Comparison of ENCODE assay signal across 1 cellular context in the genomic region with DNA sequence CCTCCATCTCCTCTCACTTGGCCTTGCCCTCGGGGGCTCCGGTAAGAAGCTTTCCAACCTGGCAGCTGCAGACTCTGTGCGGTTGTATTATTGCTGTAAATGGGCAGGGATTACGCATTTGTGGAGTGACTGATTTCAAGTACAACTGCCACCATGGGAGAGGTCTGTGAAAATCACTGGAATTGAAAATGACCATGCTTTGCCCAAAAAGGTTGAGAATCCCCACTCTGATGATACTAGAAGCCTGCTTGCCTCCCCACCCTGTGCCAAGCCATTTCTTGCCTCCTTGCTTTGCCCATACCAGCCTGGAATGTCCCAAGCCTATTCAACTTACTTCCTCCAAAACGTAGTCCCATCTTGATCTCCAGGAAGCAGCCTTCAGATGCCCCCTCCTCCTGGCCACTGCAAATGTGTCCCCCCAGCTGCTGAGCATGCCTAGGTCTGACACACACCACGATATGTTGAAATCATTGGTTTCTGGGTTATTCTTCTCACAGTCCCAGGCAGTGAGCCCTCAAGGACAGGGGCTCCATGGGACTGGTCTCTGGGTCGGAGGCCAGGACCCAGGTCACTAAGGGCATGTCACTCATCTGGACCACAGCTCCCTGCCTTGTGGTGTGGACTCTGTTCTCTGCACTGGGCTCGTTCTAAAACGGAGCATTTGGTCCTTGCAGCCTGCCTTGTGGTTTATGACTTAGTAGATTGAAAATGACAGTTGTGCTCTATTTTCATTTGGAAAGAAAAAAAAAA.
TF ChIP-seq lines count a peak whose summit lies in the region.

No MANE protein-coding gene starts in this region.

TF ChIP-seq in HepG2, 621 proteins besides CTCF, POLR2A, EP300 and RAD21 (continues in another document):
- TF ChIP-seq, protein P1, sequence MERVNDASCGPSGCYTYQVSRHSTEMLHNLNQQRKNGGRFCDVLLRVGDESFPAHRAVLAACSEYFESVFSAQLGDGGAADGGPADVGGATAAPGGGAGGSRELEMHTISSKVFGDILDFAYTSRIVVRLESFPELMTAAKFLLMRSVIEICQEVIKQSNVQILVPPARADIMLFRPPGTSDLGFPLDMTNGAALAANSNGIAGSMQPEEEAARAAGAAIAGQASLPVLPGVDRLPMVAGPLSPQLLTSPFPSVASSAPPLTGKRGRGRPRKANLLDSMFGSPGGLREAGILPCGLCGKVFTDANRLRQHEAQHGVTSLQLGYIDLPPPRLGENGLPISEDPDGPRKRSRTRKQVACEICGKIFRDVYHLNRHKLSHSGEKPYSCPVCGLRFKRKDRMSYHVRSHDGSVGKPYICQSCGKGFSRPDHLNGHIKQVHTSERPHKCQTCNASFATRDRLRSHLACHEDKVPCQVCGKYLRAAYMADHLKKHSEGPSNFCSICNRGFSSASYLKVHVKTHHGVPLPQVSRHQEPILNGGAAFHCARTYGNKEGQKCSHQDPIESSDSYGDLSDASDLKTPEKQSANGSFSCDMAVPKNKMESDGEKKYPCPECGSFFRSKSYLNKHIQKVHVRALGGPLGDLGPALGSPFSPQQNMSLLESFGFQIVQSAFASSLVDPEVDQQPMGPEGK (CRISPR knock-in tag; IDR thresholded peaks at IDR 0.05), result peak; percentile 44
- TF ChIP-seq PAX8 (CRISPR knock-in tag; IDR thresholded peaks at IDR 0.05; ENCODE audit: borderline replicate concordance) (no peak), ZNF121 (CRISPR knock-in tag; IDR thresholded peaks at IDR 0.05) (0 out of 2 replicates have a peak, but pooled peaks have one; percentile 11), MEIS2 (CRISPR knock-in tag; IDR thresholded peaks at IDR 0.05) (0 out of 2 replicates have a peak, but pooled peaks have one; percentile 46), GATAD2A (CRISPR knock-in tag; IDR thresholded peaks at IDR 0.05) (0 out of 2 replicates have a peak, but pooled peaks have one; percentile 30), FOSL2 (CRISPR knock-in tag; IDR thresholded peaks at IDR 0.05) (peak; percentile 30; the same call in 1 of the 2 replicates), NR2F2 (IDR thresholded peaks at IDR 0.05; ENCODE audit: borderline replicate concordance, low read depth) (peak; percentile 82), ZNF614 (CRISPR knock-in tag; IDR thresholded peaks at IDR 0.05; ENCODE audit: borderline replicate concordance) (no peak), NKX3-1 (CRISPR knock-in tag; IDR thresholded peaks at IDR 0.05) (no peak), SOX6 (IDR thresholded peaks at IDR 0.05) (no peak), SOX6 (CRISPR knock-in tag; IDR thresholded peaks at IDR 0.05) (peak; percentile 26; the same call in 1 of the 2 replicates), ELF3 (CRISPR knock-in tag; IDR thresholded peaks at IDR 0.05) (0 out of 2 replicates have a peak, but pooled peaks have one; percentile 11), HNF4G (IDR thresholded peaks at IDR 0.05; ENCODE audit: borderline replicate concordance, low read depth, low read length) (peak; percentile 60; the same call in 1 of the 2 replicates), HNF4G (CRISPR knock-in tag; IDR thresholded peaks at IDR 0.05; ENCODE audit: borderline replicate concordance, low read depth) (no peak), SP4 (CRISPR knock-in tag; IDR thresholded peaks at IDR 0.05) (no peak), NR2F1 (CRISPR knock-in tag; IDR thresholded peaks at IDR 0.05) (peak; percentile 75 to 84), ZMYM4 (CRISPR knock-in tag; IDR thresholded peaks at IDR 0.05) (peak; percentile 31; the same call in 1 of the 2 replicates), RXRA (CRISPR knock-in tag; IDR thresholded peaks at IDR 0.05) (peak; percentile 27; the same call in 1 of the 2 replicates), ZEB1 (IDR thresholded peaks at IDR 0.05; ENCODE audit: insufficient replicate concordance, low read depth) (no peak), ZBTB38 (CRISPR knock-in tag; IDR thresholded peaks at IDR 0.05) (0 out of 2 replicates have a peak, but pooled peaks have one; percentile 29), CREM (IDR thresholded peaks at IDR 0.05) (peak; percentile 16; the same call in 1 of the 2 replicates), CREM (CRISPR knock-in tag; IDR thresholded peaks at IDR 0.05) (no peak), HNF4A (CRISPR knock-in tag; IDR thresholded peaks at IDR 0.05) (peak; percentile 89), ZNF761 (CRISPR knock-in tag; conservative IDR thresholded peaks at IDR 0.05) (no peak), NR2F6 (IDR thresholded peaks at IDR 0.05) (peak; percentile 90), NR2F6 (CRISPR knock-in tag; IDR thresholded peaks at IDR 0.05) (peak; percentile 88)
- TF ChIP-seq, protein P2, sequence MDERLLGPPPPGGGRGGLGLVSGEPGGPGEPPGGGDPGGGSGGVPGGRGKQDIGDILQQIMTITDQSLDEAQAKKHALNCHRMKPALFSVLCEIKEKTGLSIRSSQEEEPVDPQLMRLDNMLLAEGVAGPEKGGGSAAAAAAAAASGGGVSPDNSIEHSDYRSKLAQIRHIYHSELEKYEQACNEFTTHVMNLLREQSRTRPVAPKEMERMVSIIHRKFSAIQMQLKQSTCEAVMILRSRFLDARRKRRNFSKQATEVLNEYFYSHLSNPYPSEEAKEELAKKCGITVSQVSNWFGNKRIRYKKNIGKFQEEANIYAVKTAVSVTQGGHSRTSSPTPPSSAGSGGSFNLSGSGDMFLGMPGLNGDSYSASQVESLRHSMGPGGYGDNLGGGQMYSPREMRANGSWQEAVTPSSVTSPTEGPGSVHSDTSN (CRISPR knock-in tag; IDR thresholded peaks at IDR 0.05), result peak; percentile 77
- TF ChIP-seq, protein P3, sequence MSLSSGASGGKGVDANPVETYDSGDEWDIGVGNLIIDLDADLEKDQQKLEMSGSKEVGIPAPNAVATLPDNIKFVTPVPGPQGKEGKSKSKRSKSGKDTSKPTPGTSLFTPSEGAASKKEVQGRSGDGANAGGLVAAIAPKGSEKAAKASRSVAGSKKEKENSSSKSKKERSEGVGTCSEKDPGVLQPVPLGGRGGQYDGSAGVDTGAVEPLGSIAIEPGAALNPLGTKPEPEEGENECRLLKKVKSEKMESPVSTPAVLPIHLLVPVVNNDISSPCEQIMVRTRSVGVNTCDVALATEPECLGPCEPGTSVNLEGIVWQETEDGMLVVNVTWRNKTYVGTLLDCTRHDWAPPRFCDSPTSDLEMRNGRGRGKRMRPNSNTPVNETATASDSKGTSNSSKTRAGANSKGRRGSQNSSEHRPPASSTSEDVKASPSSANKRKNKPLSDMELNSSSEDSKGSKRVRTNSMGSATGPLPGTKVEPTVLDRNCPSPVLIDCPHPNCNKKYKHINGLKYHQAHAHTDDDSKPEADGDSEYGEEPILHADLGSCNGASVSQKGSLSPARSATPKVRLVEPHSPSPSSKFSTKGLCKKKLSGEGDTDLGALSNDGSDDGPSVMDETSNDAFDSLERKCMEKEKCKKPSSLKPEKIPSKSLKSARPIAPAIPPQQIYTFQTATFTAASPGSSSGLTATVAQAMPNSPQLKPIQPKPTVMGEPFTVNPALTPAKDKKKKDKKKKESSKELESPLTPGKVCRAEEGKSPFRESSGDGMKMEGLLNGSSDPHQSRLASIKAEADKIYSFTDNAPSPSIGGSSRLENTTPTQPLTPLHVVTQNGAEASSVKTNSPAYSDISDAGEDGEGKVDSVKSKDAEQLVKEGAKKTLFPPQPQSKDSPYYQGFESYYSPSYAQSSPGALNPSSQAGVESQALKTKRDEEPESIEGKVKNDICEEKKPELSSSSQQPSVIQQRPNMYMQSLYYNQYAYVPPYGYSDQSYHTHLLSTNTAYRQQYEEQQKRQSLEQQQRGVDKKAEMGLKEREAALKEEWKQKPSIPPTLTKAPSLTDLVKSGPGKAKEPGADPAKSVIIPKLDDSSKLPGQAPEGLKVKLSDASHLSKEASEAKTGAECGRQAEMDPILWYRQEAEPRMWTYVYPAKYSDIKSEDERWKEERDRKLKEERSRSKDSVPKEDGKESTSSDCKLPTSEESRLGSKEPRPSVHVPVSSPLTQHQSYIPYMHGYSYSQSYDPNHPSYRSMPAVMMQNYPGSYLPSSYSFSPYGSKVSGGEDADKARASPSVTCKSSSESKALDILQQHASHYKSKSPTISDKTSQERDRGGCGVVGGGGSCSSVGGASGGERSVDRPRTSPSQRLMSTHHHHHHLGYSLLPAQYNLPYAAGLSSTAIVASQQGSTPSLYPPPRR (CRISPR knock-in tag; IDR thresholded peaks at IDR 0.05; ENCODE audit: borderline replicate concordance), result no peak
- TF ChIP-seq, protein P4, sequence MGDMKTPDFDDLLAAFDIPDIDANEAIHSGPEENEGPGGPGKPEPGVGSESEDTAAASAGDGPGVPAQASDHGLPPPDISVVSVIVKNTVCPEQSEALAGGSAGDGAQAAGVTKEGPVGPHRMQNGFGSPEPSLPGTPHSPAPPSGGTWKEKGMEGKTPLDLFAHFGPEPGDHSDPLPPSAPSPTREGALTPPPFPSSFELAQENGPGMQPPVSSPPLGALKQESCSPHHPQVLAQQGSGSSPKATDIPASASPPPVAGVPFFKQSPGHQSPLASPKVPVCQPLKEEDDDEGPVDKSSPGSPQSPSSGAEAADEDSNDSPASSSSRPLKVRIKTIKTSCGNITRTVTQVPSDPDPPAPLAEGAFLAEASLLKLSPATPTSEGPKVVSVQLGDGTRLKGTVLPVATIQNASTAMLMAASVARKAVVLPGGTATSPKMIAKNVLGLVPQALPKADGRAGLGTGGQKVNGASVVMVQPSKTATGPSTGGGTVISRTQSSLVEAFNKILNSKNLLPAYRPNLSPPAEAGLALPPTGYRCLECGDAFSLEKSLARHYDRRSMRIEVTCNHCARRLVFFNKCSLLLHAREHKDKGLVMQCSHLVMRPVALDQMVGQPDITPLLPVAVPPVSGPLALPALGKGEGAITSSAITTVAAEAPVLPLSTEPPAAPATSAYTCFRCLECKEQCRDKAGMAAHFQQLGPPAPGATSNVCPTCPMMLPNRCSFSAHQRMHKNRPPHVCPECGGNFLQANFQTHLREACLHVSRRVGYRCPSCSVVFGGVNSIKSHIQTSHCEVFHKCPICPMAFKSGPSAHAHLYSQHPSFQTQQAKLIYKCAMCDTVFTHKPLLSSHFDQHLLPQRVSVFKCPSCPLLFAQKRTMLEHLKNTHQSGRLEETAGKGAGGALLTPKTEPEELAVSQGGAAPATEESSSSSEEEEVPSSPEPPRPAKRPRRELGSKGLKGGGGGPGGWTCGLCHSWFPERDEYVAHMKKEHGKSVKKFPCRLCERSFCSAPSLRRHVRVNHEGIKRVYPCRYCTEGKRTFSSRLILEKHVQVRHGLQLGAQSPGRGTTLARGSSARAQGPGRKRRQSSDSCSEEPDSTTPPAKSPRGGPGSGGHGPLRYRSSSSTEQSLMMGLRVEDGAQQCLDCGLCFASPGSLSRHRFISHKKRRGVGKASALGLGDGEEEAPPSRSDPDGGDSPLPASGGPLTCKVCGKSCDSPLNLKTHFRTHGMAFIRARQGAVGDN (CRISPR knock-in tag; IDR thresholded peaks at IDR 0.05), result peak; percentile 52
- TF ChIP-seq, protein P5, sequence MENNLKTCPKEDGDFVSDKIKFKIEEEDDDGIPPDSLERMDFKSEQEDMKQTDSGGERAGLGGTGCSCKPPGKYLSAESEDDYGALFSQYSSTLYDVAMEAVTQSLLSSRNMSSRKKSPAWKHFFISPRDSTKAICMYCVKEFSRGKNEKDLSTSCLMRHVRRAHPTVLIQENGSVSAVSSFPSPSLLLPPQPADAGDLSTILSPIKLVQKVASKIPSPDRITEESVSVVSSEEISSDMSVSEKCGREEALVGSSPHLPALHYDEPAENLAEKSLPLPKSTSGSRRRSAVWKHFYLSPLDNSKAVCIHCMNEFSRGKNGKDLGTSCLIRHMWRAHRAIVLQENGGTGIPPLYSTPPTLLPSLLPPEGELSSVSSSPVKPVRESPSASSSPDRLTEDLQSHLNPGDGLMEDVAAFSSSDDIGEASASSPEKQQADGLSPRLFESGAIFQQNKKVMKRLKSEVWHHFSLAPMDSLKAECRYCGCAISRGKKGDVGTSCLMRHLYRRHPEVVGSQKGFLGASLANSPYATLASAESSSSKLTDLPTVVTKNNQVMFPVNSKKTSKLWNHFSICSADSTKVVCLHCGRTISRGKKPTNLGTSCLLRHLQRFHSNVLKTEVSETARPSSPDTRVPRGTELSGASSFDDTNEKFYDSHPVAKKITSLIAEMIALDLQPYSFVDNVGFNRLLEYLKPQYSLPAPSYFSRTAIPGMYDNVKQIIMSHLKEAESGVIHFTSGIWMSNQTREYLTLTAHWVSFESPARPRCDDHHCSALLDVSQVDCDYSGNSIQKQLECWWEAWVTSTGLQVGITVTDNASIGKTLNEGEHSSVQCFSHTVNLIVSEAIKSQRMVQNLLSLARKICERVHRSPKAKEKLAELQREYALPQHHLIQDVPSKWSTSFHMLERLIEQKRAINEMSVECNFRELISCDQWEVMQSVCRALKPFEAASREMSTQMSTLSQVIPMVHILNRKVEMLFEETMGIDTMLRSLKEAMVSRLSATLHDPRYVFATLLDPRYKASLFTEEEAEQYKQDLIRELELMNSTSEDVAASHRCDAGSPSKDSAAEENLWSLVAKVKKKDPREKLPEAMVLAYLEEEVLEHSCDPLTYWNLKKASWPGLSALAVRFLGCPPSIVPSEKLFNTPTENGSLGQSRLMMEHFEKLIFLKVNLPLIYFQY (CRISPR knock-in tag; IDR thresholded peaks at IDR 0.05; ENCODE audit: borderline replicate concordance), result peak; percentile 55; the same call in 1 of the 2 replicates
- TF ChIP-seq, protein P6, sequence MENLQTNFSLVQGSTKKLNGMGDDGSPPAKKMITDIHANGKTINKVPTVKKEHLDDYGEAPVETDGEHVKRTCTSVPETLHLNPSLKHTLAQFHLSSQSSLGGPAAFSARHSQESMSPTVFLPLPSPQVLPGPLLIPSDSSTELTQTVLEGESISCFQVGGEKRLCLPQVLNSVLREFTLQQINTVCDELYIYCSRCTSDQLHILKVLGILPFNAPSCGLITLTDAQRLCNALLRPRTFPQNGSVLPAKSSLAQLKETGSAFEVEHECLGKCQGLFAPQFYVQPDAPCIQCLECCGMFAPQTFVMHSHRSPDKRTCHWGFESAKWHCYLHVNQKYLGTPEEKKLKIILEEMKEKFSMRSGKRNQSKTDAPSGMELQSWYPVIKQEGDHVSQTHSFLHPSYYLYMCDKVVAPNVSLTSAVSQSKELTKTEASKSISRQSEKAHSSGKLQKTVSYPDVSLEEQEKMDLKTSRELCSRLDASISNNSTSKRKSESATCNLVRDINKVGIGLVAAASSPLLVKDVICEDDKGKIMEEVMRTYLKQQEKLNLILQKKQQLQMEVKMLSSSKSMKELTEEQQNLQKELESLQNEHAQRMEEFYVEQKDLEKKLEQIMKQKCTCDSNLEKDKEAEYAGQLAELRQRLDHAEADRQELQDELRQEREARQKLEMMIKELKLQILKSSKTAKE (CRISPR knock-in tag; IDR thresholded peaks at IDR 0.05; ENCODE audit: borderline replicate concordance), result 0 out of 2 replicates have a peak, but pooled peaks have one; percentile 19
